ENCODE assay signal across 8 cellular contexts in genomic region chr16:11667221-11667823, GRCh38. TPM values are rescaled to one million over a fixed set of nuclear protein-coding genes. Genes with fewer than 3 reads are reported as not detected.
A peak's percentile ranks its signal among the peaks of the same experiment; 100 is the strongest.
DNase-seq lines count a peak whose midpoint lies in the region; ATAC-seq, FAIRE-seq and TF ChIP-seq lines count a peak whose summit lies in the region.

No MANE protein-coding gene starts in this region.

- no peaks in the 10 kb centered on the region for H3K79me2 ChIP-seq in GM23248 (ENCODE audit: insufficient read depth)

- H3K27ac ChIP-seq in A549 (peak overlapping the region; percentile 83 to 92; a peak in 5 of 6 replicates), GM23248 (no peak overlapping the region)
- peak overlapping the region; percentile 85 for H3K27ac ChIP-seq in naive thymus-derived CD4-positive, alpha-beta T cell (ENCODE audit: low read depth, low read length)

- no peak for DNase-seq in A549 (ENCODE audit: low read depth in 1 of 2, low spot score in 1 of 2)
- DNase-seq in GM23248 = peak; percentile 20
- DNase-seq in naive thymus-derived CD4-positive, alpha-beta T cell = no peak
- no peak for DNase-seq in cerebellar cortex (ENCODE audit: low spot score)
- no peak for DNase-seq in D721Med (ENCODE audit: insufficient read length, low spot score)
- DNase-seq in NCI-H1930 (lab: John Stamatoyannopoulos, UW) = no peak

- CTCF ChIA-PET in A549 (lab: Yijun Ruan, JAX) = interaction anchor here (1.1 to 1.6 kb wide), 6 partner anchors 11 to 271 kb away, joined by 3 to 7 read pairs (median 3); no protein-coding TSS in a partner anchor
- CTCF ChIA-PET in naive thymus-derived CD4-positive, alpha-beta T cell (lab: Charles Lee) = no interaction called here

- H3K4me3 ChIP-seq in A549 = peak overlapping the region; percentile 94
- H3K4me3 ChIP-seq in GM23248 = no peak overlapping the region; the same call in 1 of the 2 replicates
- peak overlapping the region; percentile 56 for H3K4me3 ChIP-seq in naive thymus-derived CD4-positive, alpha-beta T cell (ENCODE audit: low read length)

- FAIRE-seq in A549 (lab: Jason Lieb, UNC) = no peak
- no peak for FAIRE-seq in D721Med (lab: Jason Lieb, UNC)

- H3K36me3 Mint-ChIP-seq in activated naive CD8-positive, alpha-beta T cell = no peaks in the 10 kb centered on the region
- no peaks in the 10 kb centered on the region for H3K36me3 Mint-ChIP-seq in naive thymus-derived CD4-positive, alpha-beta T cell

- no peaks in the 10 kb centered on the region for H3K9me2 ChIP-seq in GM23248 (ENCODE audit: insufficient read depth)

- H3K4me3 Mint-ChIP-seq in activated naive CD8-positive, alpha-beta T cell = peak overlapping the region; percentile 69
- H3K4me3 Mint-ChIP-seq in naive thymus-derived CD4-positive, alpha-beta T cell = peak overlapping the region; percentile 67 to 88 (median 78)

- in situ Hi-C loops in GM23248 (cut with MboI) = no loop called here

- no peak overlapping the region for H3K27ac Mint-ChIP-seq in activated naive CD8-positive, alpha-beta T cell
- H3K27ac Mint-ChIP-seq in naive thymus-derived CD4-positive, alpha-beta T cell = peak overlapping the region; percentile 13 to 97 (median 92)

- H2AFZ ChIP-seq in GM23248 = no peak overlapping the region

- TF ChIP-seq POLR2A in A549 (IDR thresholded peaks at IDR 0.05; ENCODE audit: low read length) = no peak

- H3K4me2 ChIP-seq in A549 = peak overlapping the region; percentile 100
- H3K4me2 ChIP-seq in GM23248 (ENCODE audit: unreplicated experiment) = no peak overlapping the region

- intact Hi-C loops in naive thymus-derived CD4-positive, alpha-beta T cell (cut with micrococcal nuclease) = loop anchor here (5.0 kb wide), 3 partner anchors 130 to 410 kb away; partner anchors contain the start of genes GSPT1 (in 1 of the 2), SOCS1 (in 1 of the 2) and ZC3H7A (in 1 of the 2)

- H3K9me3 ChIP-seq in A549 (no peaks in the 10 kb centered on the region), GM23248 (ENCODE audit: low read depth) (no peaks in the 10 kb centered on the region)
- no peaks in the 10 kb centered on the region for H3K9me3 ChIP-seq in naive thymus-derived CD4-positive, alpha-beta T cell (ENCODE audit: control insufficient read depth in 2 of 3, low read length in 3 of 3)

- peaks cover 4% of the 10 kb centered on the region; the same call in 1 of the 2 replicates for H3F3A ChIP-seq in GM23248 (ENCODE audit: insufficient read depth)

- peaks cover 70% of the 10 kb centered on the region for H3K4me1 Mint-ChIP-seq in activated naive CD8-positive, alpha-beta T cell (ENCODE audit: low read depth)
- H3K4me1 Mint-ChIP-seq in naive thymus-derived CD4-positive, alpha-beta T cell = peaks cover 53 to 87% (median 67%) of the 10 kb centered on the region in 7 donors

- TF ChIP-seq RAD21 in A549 (conservative IDR thresholded peaks at IDR 0.05 in 1 of 2, IDR thresholded peaks at IDR 0.05 in 1 of 2) = no peak

- TF ChIP-seq CTCF in A549 (IDR thresholded peaks at IDR 0.05) = no peak
- no peak for TF ChIP-seq CTCF in D721Med (IDR thresholded peaks at IDR 0.05; ENCODE audit: insufficient read depth, missing control alignments)

- ATAC-seq in A549 = no peak
- no peak for ATAC-seq in naive thymus-derived CD4-positive, alpha-beta T cell
- no peak for ATAC-seq in GM19035 (IDR thresholded peaks at IDR 0.05; ENCODE audit: unreplicated experiment)

- H3K9ac ChIP-seq in GM23248 = no peak overlapping the region

- no peaks in the 10 kb centered on the region for H3K27me3 Mint-ChIP-seq in activated naive CD8-positive, alpha-beta T cell
- no peaks in the 10 kb centered on the region for H3K27me3 Mint-ChIP-seq in naive thymus-derived CD4-positive, alpha-beta T cell

- no peaks in the 10 kb centered on the region for H3K27me3 ChIP-seq in GM23248 (replicated peaks; ENCODE audit: insufficient read depth)
- H3K27me3 ChIP-seq in naive thymus-derived CD4-positive, alpha-beta T cell (ENCODE audit: control insufficient read depth in 2 of 2, insufficient read depth in 2 of 2, low read length in 2 of 2) = no peaks in the 10 kb centered on the region

- POLR2A ChIA-PET in A549 (lab: Yijun Ruan, JAX) = interaction anchor here (0.8 kb wide), 1 partner anchor 27 kb away, joined by 3 read pairs; no protein-coding TSS in a partner anchor
- POLR2A ChIA-PET in naive thymus-derived CD4-positive, alpha-beta T cell (lab: Charles Lee) = interaction anchor here (0.6 to 2.0 kb wide), 7 partner anchors 15 to 411 kb away, joined by 3 to 8 read pairs (median 5); partner anchors contain the start of genes LITAF and SOCS1

- H3K9me3 Mint-ChIP-seq in activated naive CD8-positive, alpha-beta T cell (ENCODE audit: low read depth) = no peaks in the 10 kb centered on the region
- H3K9me3 Mint-ChIP-seq in naive thymus-derived CD4-positive, alpha-beta T cell = no peaks in the 10 kb centered on the region

- no peak for TF ChIP-seq EP300 in A549 (IDR thresholded peaks at IDR 0.05)

- 88% methylated on average over 11 of the region's 11 CpGs for WGBS in A549 (ENCODE audit: missing lambda C conversion rate)
- 91 to 95% methylated on average over 11 of the region's 11 CpGs for WGBS in GM23248 (ENCODE audit: low coverage in 1 of 2, low lambda C conversion rate in 2 of 2, missing lambda C conversion rate in 2 of 2), 2 experiments

- peaks cover 24% of the 10 kb centered on the region for H3K4me1 ChIP-seq in A549
- H3K4me1 ChIP-seq in GM23248 (ENCODE audit: insufficient read depth) = peaks cover 7% of the 10 kb centered on the region
- H3K4me1 ChIP-seq in naive thymus-derived CD4-positive, alpha-beta T cell (ENCODE audit: control insufficient read depth in 2 of 2, insufficient read depth in 2 of 2, low read length in 2 of 2) = peaks cover 29 to 76% of the 10 kb centered on the region in 2 donors

- H4K20me1 ChIP-seq in GM23248 (ENCODE audit: insufficient read depth) = no peaks in the 10 kb centered on the region

- H3K36me3 ChIP-seq in GM23248 (ENCODE audit: low read depth) = no peaks in the 10 kb centered on the region
- H3K36me3 ChIP-seq in naive thymus-derived CD4-positive, alpha-beta T cell (ENCODE audit: control insufficient read depth in 2 of 3, insufficient read depth in 3 of 3, low read length in 3 of 3) = peaks cover 0 to 4% (median 0%) of the 10 kb centered on the region in 3 experiments

TF ChIP-seq in A549, 52 proteins besides CTCF, POLR2A, EP300 and RAD21:
- no peak for TF ChIP-seq REST (IDR thresholded peaks at IDR 0.05)
- no peak for TF ChIP-seq PHF8 (IDR thresholded peaks at IDR 0.05; ENCODE audit: borderline replicate concordance, low read depth)
- TF ChIP-seq SMC3 (IDR thresholded peaks at IDR 0.05) = no peak
- no peak for TF ChIP-seq NFE2L2 (conservative IDR thresholded peaks at IDR 0.05; ENCODE audit: low read length)
- no peak for TF ChIP-seq GATA3 (IDR thresholded peaks at IDR 0.05; ENCODE audit: borderline replicate concordance)
- TF ChIP-seq MAZ (IDR thresholded peaks at IDR 0.05; ENCODE audit: borderline replicate concordance, low read depth, low read length) = no peak
- TF ChIP-seq RCOR1 (IDR thresholded peaks at IDR 0.05; ENCODE audit: low read depth, low read length) = no peak
- TF ChIP-seq KDM1A (IDR thresholded peaks at IDR 0.05; ENCODE audit: low read depth) = no peak
- no peak for TF ChIP-seq CEBPB (IDR thresholded peaks at IDR 0.05)
- TF ChIP-seq RFX5 (IDR thresholded peaks at IDR 0.05) = no peak
- no peak for TF ChIP-seq BHLHE40 (IDR thresholded peaks at IDR 0.05; ENCODE audit: low read depth, low read length)
- TF ChIP-seq RNF2 (IDR thresholded peaks at IDR 0.05; ENCODE audit: borderline replicate concordance, low read depth) = no peak
- no peak for TF ChIP-seq POLR2AphosphoS2 (conservative IDR thresholded peaks at IDR 0.05; ENCODE audit: low read length)
- TF ChIP-seq CHD4 (IDR thresholded peaks at IDR 0.05; ENCODE audit: borderline replicate concordance) = no peak
- TF ChIP-seq CHD2 (IDR thresholded peaks at IDR 0.05; ENCODE audit: low read length, partially characterized antibody) = no peak
- TF ChIP-seq HDAC2 (IDR thresholded peaks at IDR 0.05) = no peak
- no peak for TF ChIP-seq ESRRA (IDR thresholded peaks at IDR 0.05; ENCODE audit: borderline replicate concordance, low read length)

RNA-seq across cellular contexts. Expression of gene SNN, which starts 0.9 kb away (rescaled TPM):
- polyA plus RNA-seq in A549 (2011; rRNA removed) (6.3 and 6.7 TPM in 2 replicates), A549 (2017; fragmentation: RNase III; extraction: RNeasy Plus Mini Kit Qiagen cat#74134 plus additional on column Dnase treatment) (8.9 to 10.7 TPM (median 9.7 TPM) in 3 replicates), GM23248 (2016; fragmentation: Nextera tagmentation; extraction: Ambion mirVana) (5.3 and 5.4 TPM in 2 replicates)
- polyA plus RNA-seq in A549 (2012; cell fraction: cytosol; rRNA removed) = 5.9 and 8.5 TPM in 2 replicates
- polyA plus RNA-seq in A549 (2012; cell fraction: nucleus; rRNA removed) = 3.6 and 5.0 TPM in 2 replicates
- polyA minus RNA-seq in A549 (2011; rRNA and poly(A)+ RNA removed) = 4.3 and 4.4 TPM in 2 replicates
- 5.9 and 6.7 TPM in 2 replicates for total RNA-seq in GM23248 (2014; rRNA removed; shearing (Covaris generic))
- 10 to 100 TPM; 17.0 to 86.8 (median 34.4) TPM for total RNA-seq in naive thymus-derived CD4-positive, alpha-beta T cell
- polyA plus RNA-seq in naive thymus-derived CD4-positive, alpha-beta T cell = 10 to 100 TPM; 21.3 to 34.3 TPM
